Comparison of ENCODE assay signal across 15 cellular contexts in genomic region chr4:106914223-106914622, GRCh38.
"Had no signal": no experiment of that assay in that cellular context is flagged by ENCODE, and none has a peak within 500 bp of the region (broad histone marks: within the 10 kb centered on the region; RNA-seq: fewer than 3 reads in every experiment).

No MANE protein-coding gene starts in this region.

- DNase-seq: activated B cell treated with CpG ODN at 0.5 μM for 24 hours; activated CD4-positive, alpha-beta T cell treated with anti-CD3 and anti-CD28 coated beads, Interleukin-2, amount 10 ng/mL, durations not matched to agents 7 days and 5 days; activated CD8-positive, alpha-beta memory T cell treated with anti-CD3 and anti-CD28 coated beads for 24 hours; activated naive CD4-positive, alpha-beta T cell treated with anti-CD3 and anti-CD28 coated beads, Interleukin-2, amount 50 U/mL, for 16 hours; activated T-cell treated with anti-CD3 and anti-CD28 coated beads for 4 hours; amniotic stem cell; endodermal cell; retina; stimulated activated CD4-positive, alpha-beta T cell treated with anti-CD3 and anti-CD28 coated beads, Interleukin-4, amount 100 ng/mL, for 4 hours; stimulated activated naive CD8-positive, alpha-beta T cell treated with anti-CD3 and anti-CD28 coated beads, Interleukin-15, amount 100 ng/mL, for 72 hours; T-helper 17 cell; testis had no signal

- H3K4me3 ChIP-seq: body of pancreas, hepatocyte, skin epidermis, testis had no signal
